Comparison of ENCODE assay signal across 6 cellular contexts in the genomic region with DNA sequence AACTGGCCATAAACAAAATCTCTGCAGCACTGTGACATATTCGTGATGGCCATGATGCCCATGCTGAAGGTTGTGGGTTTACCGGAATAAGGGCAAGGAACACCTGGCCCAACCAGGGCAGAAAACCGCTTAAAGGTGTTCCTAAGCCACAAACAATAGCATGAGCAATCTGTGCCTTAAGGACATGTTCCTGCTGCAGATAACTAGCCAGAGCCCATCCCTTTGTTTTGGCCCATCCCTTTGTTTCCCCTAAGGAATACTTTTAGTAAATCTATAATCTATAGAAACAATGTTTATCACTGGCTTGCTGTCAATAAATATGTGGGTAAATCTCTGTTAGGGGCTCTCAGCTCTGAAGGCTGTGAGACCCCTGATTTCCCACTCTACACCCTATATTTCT. TPM values are rescaled to one million over a fixed set of nuclear protein-coding genes. Genes with fewer than 3 reads are reported as not detected.
"Had no signal": no experiment of that assay in that cellular context is flagged by ENCODE, and none has a peak within 500 bp of the region (broad histone marks: within the 10 kb centered on the region; RNA-seq: fewer than 3 reads in every experiment).

No MANE protein-coding gene starts in this region.

RNA-seq across cellular contexts. Expression of gene THEM5, which starts 47.3 kb away (rescaled TPM):
- total RNA-seq: M059J, PC-3, Peyer's patch, Right ventricle myocardium superior, SJSA1 had no signal
- polyA plus RNA-seq: SK-N-SH had no signal
